In genomic region chr2:181822097-181822496, GRCh38 we compare ENCODE assay signal across 3 cellular contexts.
TF ChIP-seq lines count a peak whose summit lies in the region.

No MANE protein-coding gene starts in this region.

TF ChIP-seq in HCT116, 20 proteins besides CTCF, POLR2A, EP300 and RAD21:
- TF ChIP-seq EZH2phosphoT487 (IDR thresholded peaks at IDR 0.05; ENCODE audit: borderline replicate concordance) (no peak), POLR2AphosphoS5 (IDR thresholded peaks at IDR 0.05; ENCODE audit: low read depth, low read length) (no peak), ATF3 (IDR thresholded peaks at IDR 0.05) (no peak), MAX (IDR thresholded peaks at IDR 0.05) (no peak), ELF1 (IDR thresholded peaks at IDR 0.05; ENCODE audit: borderline replicate concordance, low read depth) (no peak), YY1 (IDR thresholded peaks at IDR 0.05; ENCODE audit: extremely low read depth, insufficient replicate concordance, low read depth, low read length) (no peak), EZH2 (IDR thresholded peaks at IDR 0.05) (no peak), TCF7L2 (IDR thresholded peaks at IDR 0.05; ENCODE audit: borderline replicate concordance, extremely low read depth, insufficient read depth, insufficient read length) (no peak), CEBPB (IDR thresholded peaks at IDR 0.05; ENCODE audit: low read depth) (no peak), ZNF274 (IDR thresholded peaks at IDR 0.05; ENCODE audit: low read depth, low read length) (no peak), SP1 (IDR thresholded peaks at IDR 0.05; ENCODE audit: low read depth) (no peak)
TF ChIP-seq in HCT116: peak in this region for 0.

TF ChIP-seq in K562, 482 proteins besides CTCF, POLR2A, EP300 and RAD21:
- TF ChIP-seq HDAC3 (IDR thresholded peaks at IDR 0.05; ENCODE audit: borderline replicate concordance, partially characterized antibody): no peak
- no peak for TF ChIP-seq PKNOX1 (IDR thresholded peaks at IDR 0.05)
- no peak for TF ChIP-seq ZNF133 (CRISPR knock-in tag; IDR thresholded peaks at IDR 0.05)
- TF ChIP-seq DPF2 (IDR thresholded peaks at IDR 0.05): no peak
- TF ChIP-seq LARP7 (IDR thresholded peaks at IDR 0.05): no peak
- TF ChIP-seq KHSRP (IDR thresholded peaks at IDR 0.05): no peak
- TF ChIP-seq MYC (IDR thresholded peaks at IDR 0.05; ENCODE audit: low read depth, low read length): no peak
- TF ChIP-seq MYC (CRISPR knock-in tag; IDR thresholded peaks at IDR 0.05; ENCODE audit: borderline replicate concordance, low read depth): no peak
- TF ChIP-seq RBM22 (IDR thresholded peaks at IDR 0.05; ENCODE audit: low read depth, low read length, poor library complexity, severe bottlenecking): no peak
- TF ChIP-seq SMAD3 (CRISPR knock-in tag; conservative IDR thresholded peaks at IDR 0.05): no peak
- no peak for TF ChIP-seq ARID3B (CRISPR knock-in tag; IDR thresholded peaks at IDR 0.05; ENCODE audit: borderline replicate concordance)
- no peak for TF ChIP-seq ELK3 (CRISPR knock-in tag; IDR thresholded peaks at IDR 0.05)
- no peak for TF ChIP-seq LEF1 (IDR thresholded peaks at IDR 0.05)
- TF ChIP-seq L3MBTL2 (IDR thresholded peaks at IDR 0.05): no peak
- no peak for TF ChIP-seq SNRNP70 (optimal IDR thresholded peaks at IDR 0.05; ENCODE audit: low read depth, low read length)

TF ChIP-seq in endothelial cell of umbilical vein, 7 proteins besides CTCF, POLR2A, EP300 and RAD21:
- TF ChIP-seq MYC (IDR thresholded peaks at IDR 0.05; ENCODE audit: low read depth, low read length) (no peak), FOS (IDR thresholded peaks at IDR 0.05; ENCODE audit: borderline replicate concordance, insufficient read depth, low read length) (no peak), POLR2AphosphoS5 (IDR thresholded peaks at IDR 0.05; ENCODE audit: insufficient read depth, low read depth, low read length) (no peak)
TF ChIP-seq in endothelial cell of umbilical vein: peak in this region for 0.
